In the genomic region with DNA sequence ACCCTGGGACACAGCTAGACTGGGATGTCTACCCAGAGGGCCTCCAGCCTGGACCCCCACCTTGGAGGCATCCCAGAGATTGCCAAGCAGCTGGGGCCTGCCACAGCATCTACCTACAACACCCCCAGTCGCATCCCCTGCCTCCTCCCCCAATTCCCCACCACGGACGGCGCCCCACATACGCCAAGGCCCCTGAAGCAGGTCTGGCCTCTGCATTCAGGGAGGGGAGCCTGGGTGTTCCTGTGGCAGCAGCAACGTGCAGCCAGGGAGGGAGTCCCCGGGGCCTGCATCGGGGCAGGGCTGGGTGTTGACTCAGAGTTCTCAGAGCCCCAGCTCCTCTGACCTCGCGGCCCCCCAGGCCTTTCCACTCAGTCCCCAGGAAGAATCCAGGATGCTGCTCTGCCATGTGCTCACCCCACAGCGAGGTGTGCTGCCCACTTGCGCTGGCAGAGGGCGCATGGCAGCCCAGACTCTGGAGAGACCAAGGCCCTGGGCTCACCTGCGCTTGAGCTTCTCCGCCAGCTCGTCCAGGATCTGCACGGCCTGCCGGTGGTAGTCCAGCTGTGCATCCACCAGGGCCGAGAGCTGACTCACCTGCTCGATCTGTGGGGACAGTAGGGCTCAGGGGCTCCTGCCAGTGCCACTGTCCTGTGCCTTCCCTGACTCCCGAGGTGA, we compare ENCODE assay signal across 11 cellular contexts. TPM values are rescaled to one million over a fixed set of nuclear protein-coding genes. Genes with fewer than 3 reads are reported as not detected.
DNase-seq lines count a peak whose midpoint lies in the region; ATAC-seq and TF ChIP-seq lines count a peak whose summit lies in the region.
"Had no signal": no experiment of that assay in that cellular context is flagged by ENCODE, and none has a peak within 500 bp of the region (broad histone marks: within the 10 kb centered on the region; RNA-seq: fewer than 3 reads in every experiment).

No MANE protein-coding gene starts in this region.

- H3K27me3 Mint-ChIP-seq in glutamatergic neuron (ENCODE audit: unreplicated experiment): peaks cover 25% of the 10 kb centered on the region

- TF ChIP-seq CTCF in GM12874 (IDR thresholded peaks at IDR 0.05; ENCODE audit: insufficient read depth, low read depth, low read length) (0 out of 2 replicates have a peak, but pooled peaks have one; percentile 24), glutamatergic neuron (IDR thresholded peaks at IDR 0.05; ENCODE audit: partially characterized antibody, unreplicated experiment) (no peak)

- in situ Hi-C loops in ACHN (cut with HindIII; ENCODE audit: low pct_ligation_motif_present, low pct_unique_long_range_greater_than_20kb, low sequenced_read_pairs): no loop called here

- peaks cover 18% of the 10 kb centered on the region for H3K9me3 Mint-ChIP-seq in glutamatergic neuron (ENCODE audit: unreplicated experiment)

- DNase-seq in ACHN (peak; percentile 14), glutamatergic neuron (no peak), NOMO-1 treated with dmso at 0.1 percent for 144 hours (lab: John Stamatoyannopoulos, UW; ENCODE audit: unreplicated experiment) (no peak), NCI-H1105 treated with DMSO at 0.1 percent for 48 hours (lab: John Stamatoyannopoulos, UW) (no peak), hepatic stellate cell (ENCODE audit: low spot score) (no peak)
- DNase-seq: activated CD4-positive, alpha-beta T cell treated with anti-CD3 and anti-CD28 coated beads, Interleukin-2, amount 50 U/mL, for 1 hour; NCI-H1092 treated with DMSO at 0.1 percent for 48 hours had no signal

- H3K27ac Mint-ChIP-seq in glutamatergic neuron (ENCODE audit: unreplicated experiment): peak overlapping the region; percentile 33

- H3K4me3 Mint-ChIP-seq in glutamatergic neuron (ENCODE audit: unreplicated experiment): no peak overlapping the region

- ATAC-seq in SK-N-SH treated with all-trans-retinoic acid at 6 μM for 48 hours: peak; percentile 33
- ATAC-seq in HG02623 (IDR thresholded peaks at IDR 0.05; ENCODE audit: unreplicated experiment): no peak
- ATAC-seq: gastroesophageal sphincter had no signal

- peaks cover 17% of the 10 kb centered on the region for H3K4me1 Mint-ChIP-seq in glutamatergic neuron (ENCODE audit: low read depth, unreplicated experiment)

- no peaks in the 10 kb centered on the region for H3K36me3 Mint-ChIP-seq in glutamatergic neuron (ENCODE audit: unreplicated experiment)

TF ChIP-seq in SK-N-SH treated with all-trans-retinoic acid at 6 μM for 48 hours, 23 proteins besides CTCF, POLR2A, EP300 and RAD21:
- TF ChIP-seq TCF4 (CRISPR knock-in tag; IDR thresholded peaks at IDR 0.05; ENCODE audit: borderline replicate concordance) (no peak), SNAI2 (CRISPR knock-in tag; IDR thresholded peaks at IDR 0.05) (no peak), ESRRG (CRISPR knock-in tag; IDR thresholded peaks at IDR 0.05) (no peak), ZFP30 (CRISPR knock-in tag; IDR thresholded peaks at IDR 0.05) (no peak), OSR1 (CRISPR knock-in tag; IDR thresholded peaks at IDR 0.05) (no peak), TSHZ2 (CRISPR knock-in tag; IDR thresholded peaks at IDR 0.05) (no peak), ZFP3 (CRISPR knock-in tag; IDR thresholded peaks at IDR 0.05) (no peak)
- TF ChIP-seq, protein P1, sequence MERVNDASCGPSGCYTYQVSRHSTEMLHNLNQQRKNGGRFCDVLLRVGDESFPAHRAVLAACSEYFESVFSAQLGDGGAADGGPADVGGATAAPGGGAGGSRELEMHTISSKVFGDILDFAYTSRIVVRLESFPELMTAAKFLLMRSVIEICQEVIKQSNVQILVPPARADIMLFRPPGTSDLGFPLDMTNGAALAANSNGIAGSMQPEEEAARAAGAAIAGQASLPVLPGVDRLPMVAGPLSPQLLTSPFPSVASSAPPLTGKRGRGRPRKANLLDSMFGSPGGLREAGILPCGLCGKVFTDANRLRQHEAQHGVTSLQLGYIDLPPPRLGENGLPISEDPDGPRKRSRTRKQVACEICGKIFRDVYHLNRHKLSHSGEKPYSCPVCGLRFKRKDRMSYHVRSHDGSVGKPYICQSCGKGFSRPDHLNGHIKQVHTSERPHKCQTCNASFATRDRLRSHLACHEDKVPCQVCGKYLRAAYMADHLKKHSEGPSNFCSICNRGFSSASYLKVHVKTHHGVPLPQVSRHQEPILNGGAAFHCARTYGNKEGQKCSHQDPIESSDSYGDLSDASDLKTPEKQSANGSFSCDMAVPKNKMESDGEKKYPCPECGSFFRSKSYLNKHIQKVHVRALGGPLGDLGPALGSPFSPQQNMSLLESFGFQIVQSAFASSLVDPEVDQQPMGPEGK (CRISPR knock-in tag; IDR thresholded peaks at IDR 0.05; ENCODE audit: borderline replicate concordance): no peak
- TF ChIP-seq, protein P2, sequence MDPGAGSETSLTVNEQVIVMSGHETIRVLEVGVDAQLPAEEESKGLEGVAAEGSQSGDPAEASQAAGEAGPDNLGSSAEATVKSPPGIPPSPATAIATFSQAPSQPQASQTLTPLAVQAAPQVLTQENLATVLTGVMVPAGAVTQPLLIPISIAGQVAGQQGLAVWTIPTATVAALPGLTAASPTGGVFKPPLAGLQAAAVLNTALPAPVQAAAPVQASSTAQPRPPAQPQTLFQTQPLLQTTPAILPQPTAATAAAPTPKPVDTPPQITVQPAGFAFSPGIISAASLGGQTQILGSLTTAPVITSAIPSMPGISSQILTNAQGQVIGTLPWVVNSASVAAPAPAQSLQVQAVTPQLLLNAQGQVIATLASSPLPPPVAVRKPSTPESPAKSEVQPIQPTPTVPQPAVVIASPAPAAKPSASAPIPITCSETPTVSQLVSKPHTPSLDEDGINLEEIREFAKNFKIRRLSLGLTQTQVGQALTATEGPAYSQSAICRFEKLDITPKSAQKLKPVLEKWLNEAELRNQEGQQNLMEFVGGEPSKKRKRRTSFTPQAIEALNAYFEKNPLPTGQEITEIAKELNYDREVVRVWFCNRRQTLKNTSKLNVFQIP (CRISPR knock-in tag; IDR thresholded peaks at IDR 0.05; ENCODE audit: borderline replicate concordance, low read depth): no peak
TF ChIP-seq in SK-N-SH treated with all-trans-retinoic acid at 6 μM for 48 hours: peak in this region for 0.

RNA-seq across cellular contexts. Expression of gene MPND, which starts 19.6 kb away (rescaled TPM):
- total RNA-seq in glutamatergic neuron (ENCODE audit: unreplicated experiment): 56.7 TPM

RNA-seq across cellular contexts. Expression of gene STAP2, which starts 24.4 kb away (rescaled TPM):
- 18.1 TPM for total RNA-seq in glutamatergic neuron (ENCODE audit: unreplicated experiment)

RNA-seq across cellular contexts. Expression of gene SH3GL1, which starts 37.3 kb away (rescaled TPM):
- total RNA-seq in glutamatergic neuron (ENCODE audit: unreplicated experiment): 56.3 TPM

RNA-seq across cellular contexts. Expression of gene CHAF1A, which starts 39.4 kb away (rescaled TPM):
- 20.5 TPM for total RNA-seq in glutamatergic neuron (ENCODE audit: unreplicated experiment)

RNA-seq across cellular contexts. Expression of gene FSD1, which starts 58.6 kb away (rescaled TPM):
- total RNA-seq in glutamatergic neuron (ENCODE audit: unreplicated experiment): 156 TPM
